19 cellular contexts compared by ENCODE assay signal in the genomic region with DNA sequence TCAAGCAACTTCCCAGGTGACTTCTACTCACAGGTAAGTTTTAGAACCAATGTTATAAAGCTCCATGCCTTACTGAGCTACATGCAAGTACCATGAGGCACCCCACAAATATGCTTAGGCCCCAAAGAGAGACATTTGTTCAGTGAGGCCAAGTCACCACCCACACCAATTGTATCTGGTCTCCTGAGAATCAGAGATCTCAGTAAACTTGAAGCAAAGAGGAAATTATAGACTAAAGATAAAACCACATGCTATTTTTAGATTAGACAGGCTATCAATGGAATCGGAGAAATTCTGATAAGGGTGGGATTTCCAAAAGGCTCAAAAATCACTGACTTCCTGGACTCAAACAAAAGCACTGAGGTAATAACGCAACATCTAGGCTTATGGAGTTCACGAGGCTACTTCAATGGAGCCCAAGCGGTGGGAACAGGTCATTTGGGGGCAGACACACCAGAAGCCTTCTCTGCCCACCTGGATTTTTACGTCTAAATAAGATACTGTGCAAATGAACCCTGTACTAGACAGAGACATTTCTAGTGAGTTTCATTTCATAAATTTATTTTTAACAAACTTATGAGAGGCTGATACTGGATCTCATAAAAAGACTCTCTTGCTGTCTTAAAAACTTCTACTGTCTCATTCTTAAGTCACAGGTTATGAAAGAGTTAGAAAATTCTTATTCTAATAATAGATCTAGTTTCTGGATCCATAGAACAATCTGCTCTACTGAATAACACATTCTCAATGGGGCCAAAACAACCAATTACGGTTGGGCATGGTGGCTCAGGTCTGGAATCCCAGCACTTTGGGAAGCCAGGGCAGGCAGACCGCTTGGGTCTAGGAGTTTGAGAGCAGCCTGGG. TPM values are rescaled to one million over a fixed set of nuclear protein-coding genes. Genes with fewer than 3 reads are reported as not detected.
DNase-seq lines count a peak whose midpoint lies in the region; ATAC-seq and TF ChIP-seq lines count a peak whose summit lies in the region.
"Had no signal": no experiment of that assay in that cellular context is flagged by ENCODE, and none has a peak within 500 bp of the region (broad histone marks: within the 10 kb centered on the region; RNA-seq: fewer than 3 reads in every experiment).

No MANE protein-coding gene starts in this region.

- no peaks in the 10 kb centered on the region for H3K9me3 Mint-ChIP-seq in activated B cell treated with CpG ODN at 0.5 μM for 24 hours
- H3K9me3 Mint-ChIP-seq in memory B cell = no peaks in the 10 kb centered on the region
- H3K9me3 Mint-ChIP-seq in stimulated activated memory B cell treated with anti-CD40 and anti-IgM and Interleukin-4, amounts not matched to agents 10 μg/mL and 1 μg/mL and 100 μg/mL, for 72 hours = no peaks in the 10 kb centered on the region
- H3K9me3 Mint-ChIP-seq: activated naive CD4-positive, alpha-beta T cell treated with anti-CD3 and anti-CD28 coated beads for 36 hours had no signal

- H3K4me1 Mint-ChIP-seq in activated B cell treated with CpG ODN at 0.5 μM for 24 hours (peaks cover 91% of the 10 kb centered on the region), memory B cell (peaks cover 59% of the 10 kb centered on the region)
- peaks cover 87% of the 10 kb centered on the region for H3K4me1 Mint-ChIP-seq in stimulated activated memory B cell treated with anti-CD40 and anti-IgM and Interleukin-4, amounts not matched to agents 10 μg/mL and 1 μg/mL and 100 μg/mL, for 72 hours

- intact Hi-C loops in heart right ventricle (cut with DNase I) = no loop called here
- intact Hi-C loops in left ventricle myocardium superior (cut with micrococcal nuclease) = no loop called here
- intact Hi-C loops in activated B cell treated with CpG ODN at 0.5 μM for 24 hours (cut with micrococcal nuclease) = no loop called here
- intact Hi-C loops in body of pancreas (cut with DNase I) = no loop called here

- peaks cover 48% of the 10 kb centered on the region for H3K36me3 Mint-ChIP-seq in activated B cell treated with CpG ODN at 0.5 μM for 24 hours (ENCODE audit: low read depth)
- H3K36me3 Mint-ChIP-seq in memory B cell = peaks cover 12% of the 10 kb centered on the region
- peaks cover 42% of the 10 kb centered on the region for H3K36me3 Mint-ChIP-seq in stimulated activated memory B cell treated with anti-CD40 and anti-IgM and Interleukin-4, amounts not matched to agents 10 μg/mL and 1 μg/mL and 100 μg/mL, for 72 hours

- POLR2A ChIA-PET in activated B cell treated with CpG ODN at 0.5 μM for 24 hours (lab: Charles Lee) = interaction anchor here (0.6 to 1.0 kb wide), 4 partner anchors 14 to 28 kb away, joined by 3 to 5 read pairs (median 4); no protein-coding TSS in a partner anchor

- CTCF ChIA-PET in activated B cell treated with CpG ODN at 0.5 μM for 24 hours (lab: Charles Lee) = no interaction called here

- H3K27ac Mint-ChIP-seq in activated B cell treated with CpG ODN at 0.5 μM for 24 hours = peak overlapping the region; percentile 83
- H3K27ac Mint-ChIP-seq in memory B cell = peak overlapping the region; percentile 89
- peak overlapping the region; percentile 99 for H3K27ac Mint-ChIP-seq in stimulated activated memory B cell treated with anti-CD40 and anti-IgM and Interleukin-4, amounts not matched to agents 10 μg/mL and 1 μg/mL and 100 μg/mL, for 72 hours
- H3K27ac Mint-ChIP-seq: activated naive CD4-positive, alpha-beta T cell treated with anti-CD3 and anti-CD28 coated beads for 36 hours had no signal

- no peaks in the 10 kb centered on the region for H3K27me3 ChIP-seq in heart right ventricle
- H3K27me3 ChIP-seq in body of pancreas = no peaks in the 10 kb centered on the region
- H3K27me3 ChIP-seq: uterus had no signal

- ATAC-seq in heart right ventricle (no peak), left ventricle myocardium superior (no peak), activated B cell treated with CpG ODN at 0.5 μM for 24 hours (ENCODE audit: low read depth) (no peak), memory B cell (ENCODE audit: low read depth) (no peak), body of pancreas (no peak)
- no peak for ATAC-seq in stimulated activated memory B cell treated with anti-CD40 and anti-IgM and Interleukin-4, amounts not matched to agents 10 μg/mL and 1 μg/mL and 100 μg/mL, for 72 hours
- ATAC-seq: mucosa of descending colon, PC-3 had no signal

- H3K9me3 ChIP-seq in heart right ventricle = no peaks in the 10 kb centered on the region
- no peaks in the 10 kb centered on the region for H3K9me3 ChIP-seq in body of pancreas
- H3K9me3 ChIP-seq: mucosa of descending colon, uterus had no signal

- 61 to 70% methylated on average over 7 of the region's 7 CpGs for WGBS in heart right ventricle, 2 donors
- WGBS in body of pancreas, 2 donors = 82 to 86% methylated on average over 7 of the region's 7 CpGs

- TF ChIP-seq CTCF in heart right ventricle (IDR thresholded peaks at IDR 0.05) (no peak), activated B cell treated with CpG ODN at 0.5 μM for 24 hours (IDR thresholded peaks at IDR 0.05) (no peak), body of pancreas (IDR thresholded peaks at IDR 0.05) (no peak)

- peaks cover 0 to 41% (median 0%) of the 10 kb centered on the region in 9 donors for H3K36me3 ChIP-seq in heart right ventricle
- H3K36me3 ChIP-seq in body of pancreas (replicated peaks in 1 of 2; ENCODE audit: insufficient read depth in 1 of 2, low read depth in 2 of 2) = peaks cover 0 to 2% of the 10 kb centered on the region in 2 donors
- H3K36me3 ChIP-seq: uterus had no signal

- in situ Hi-C loops in KBM-7 (cut with MboI; ENCODE audit: low pct_unique_long_range_greater_than_20kb, low sequenced_read_pairs) = no loop called here

- no peak overlapping the region for H3K4me3 ChIP-seq in heart right ventricle
- no peak overlapping the region for H3K4me3 ChIP-seq in body of pancreas
- H3K4me3 ChIP-seq: mucosa of descending colon, uterus had no signal

- H3K27ac ChIP-seq in heart right ventricle (peak overlapping the region in 9 of 10 donors; percentile 62 to 90 (median 87)), body of pancreas (peak overlapping the region in 1 of 4 donors; percentile 8)
- H3K27ac ChIP-seq: KMS-11, WERI-Rb-1 had no signal

- H3K27me3 Mint-ChIP-seq in activated B cell treated with CpG ODN at 0.5 μM for 24 hours (no peaks in the 10 kb centered on the region), memory B cell (no peaks in the 10 kb centered on the region)
- H3K27me3 Mint-ChIP-seq in stimulated activated memory B cell treated with anti-CD40 and anti-IgM and Interleukin-4, amounts not matched to agents 10 μg/mL and 1 μg/mL and 100 μg/mL, for 72 hours = no peaks in the 10 kb centered on the region

- no peak for DNase-seq in heart right ventricle
- DNase-seq in left ventricle myocardium superior = no peak
- no peak for DNase-seq in activated B cell treated with CpG ODN at 0.5 μM for 24 hours
- no peak for DNase-seq in memory B cell (ENCODE audit: low spot score in 2 of 2)
- DNase-seq in body of pancreas = no peak
- no peak for DNase-seq in KBM-7
- DNase-seq in stimulated activated CD4-positive, alpha-beta T cell treated with anti-CD3 and anti-CD28 coated beads, Interleukin-4, amount 100 ng/mL, for 24 hours = no peak
- DNase-seq: activated naive CD4-positive, alpha-beta T cell treated with anti-CD3 and anti-CD28 coated beads for 36 hours; mucosa of descending colon; NCI-H1694; PC-3; posterior cingulate gyrus; SW 1271; uterus; WERI-Rb-1 had no signal

- H3K4me3 Mint-ChIP-seq in activated B cell treated with CpG ODN at 0.5 μM for 24 hours (peak overlapping the region; percentile 67), memory B cell (peak overlapping the region; percentile 56)
- peak overlapping the region; percentile 47 for H3K4me3 Mint-ChIP-seq in stimulated activated memory B cell treated with anti-CD40 and anti-IgM and Interleukin-4, amounts not matched to agents 10 μg/mL and 1 μg/mL and 100 μg/mL, for 72 hours
- H3K4me3 Mint-ChIP-seq: activated naive CD4-positive, alpha-beta T cell treated with anti-CD3 and anti-CD28 coated beads for 36 hours had no signal

- no peak for TF ChIP-seq POLR2A in body of pancreas (IDR thresholded peaks at IDR 0.05)

- H3K4me1 ChIP-seq in heart right ventricle = peaks cover 12 to 96% (median 69%) of the 10 kb centered on the region in 9 donors
- H3K4me1 ChIP-seq in body of pancreas = peaks cover 53% of the 10 kb centered on the region

RNA-seq across cellular contexts. Expression of a gene that starts 7.7 kb away (rescaled TPM):
- total RNA-seq in heart right ventricle (10 to 100 TPM; 14.5 to 23.7 (median 15.5) TPM), left ventricle myocardium superior (14.0 TPM), activated B cell treated with CpG ODN at 0.5 μM for 24 hours (48.5 and 54.0 TPM in 2 replicates), body of pancreas (10 to 100 TPM; 14.5 to 21.0 TPM)
- polyA plus RNA-seq in heart right ventricle = 10 to 100 TPM; 14.3 to 15.6 TPM

RNA-seq across cellular contexts. Expression of a gene that starts 37.3 kb away (rescaled TPM):
- total RNA-seq in heart right ventricle (1 to 10 TPM in 4 of 10 donors, under 1 TPM in 5, not detected in 1; 0.24 to 3.3 (median 0.93) TPM), left ventricle myocardium superior (0.45 TPM), activated B cell treated with CpG ODN at 0.5 μM for 24 hours (not detected in 2 replicates), body of pancreas (not detected)
- under 1 TPM; 0.07 to 0.09 TPM for polyA plus RNA-seq in heart right ventricle
- total RNA-seq: A673; activated naive CD4-positive, alpha-beta T cell treated with anti-CD3 and anti-CD28 coated beads for 36 hours; NCI-H460; PC-3 had no signal
